In the genomic region with DNA sequence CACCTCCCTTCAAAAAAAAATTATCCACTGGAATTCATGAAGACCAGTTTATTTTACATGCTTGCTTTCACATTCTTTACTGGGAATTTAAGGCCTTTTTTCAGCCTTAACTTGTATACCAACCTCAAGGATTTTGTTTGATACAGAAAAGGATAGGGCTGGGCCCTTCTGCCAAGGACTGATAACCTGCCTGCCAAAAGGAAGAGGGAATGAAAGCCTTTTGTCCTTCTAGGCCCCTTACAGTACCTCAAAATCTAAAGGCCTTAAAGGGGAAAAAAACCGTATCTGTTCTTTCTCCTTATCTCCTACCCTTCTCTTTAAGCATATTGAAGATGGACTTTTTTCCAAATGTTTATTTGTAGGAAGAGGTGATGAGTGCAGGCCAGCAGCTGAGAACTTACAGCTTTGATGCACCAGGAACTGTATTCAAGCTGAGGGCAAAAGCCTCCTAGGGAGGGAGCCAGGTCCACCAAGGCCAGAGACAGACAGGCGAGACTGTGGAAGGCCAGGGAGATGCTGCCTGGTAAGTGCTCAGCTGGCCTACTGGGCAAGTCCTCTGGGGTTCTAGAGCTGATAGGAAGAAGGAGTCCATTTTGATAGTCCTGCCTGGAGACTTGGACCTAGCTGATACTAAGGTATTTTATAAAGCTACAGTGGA, we compare ENCODE assay signal across 15 cellular contexts. TPM values are rescaled to one million over a fixed set of nuclear protein-coding genes. Genes with fewer than 3 reads are reported as not detected.
DNase-seq lines count a peak whose midpoint lies in the region; ATAC-seq and TF ChIP-seq lines count a peak whose summit lies in the region.
"Had no signal": no experiment of that assay in that cellular context is flagged by ENCODE, and none has a peak within 500 bp of the region (broad histone marks: within the 10 kb centered on the region; RNA-seq: fewer than 3 reads in every experiment).

No MANE protein-coding gene starts in this region.

- no peak overlapping the region for H3K4me3 Mint-ChIP-seq in activated CD4-positive, alpha-beta T cell treated with anti-CD3 and anti-CD28 coated beads, Interleukin-2, amount 10 ng/mL, durations not matched to agents 7 days and 5 days
- H3K4me3 Mint-ChIP-seq: activated naive CD4-positive, alpha-beta T cell treated with anti-CD3 and anti-CD28 coated beads for 36 hours had no signal

- POLR2A ChIA-PET in activated CD4-positive, alpha-beta T cell treated with anti-CD3 and anti-CD28 coated beads, Interleukin-2, amount 10 ng/mL, durations not matched to agents 7 days and 5 days (lab: Charles Lee) = no interaction called here

- no peak for TF ChIP-seq CTCF in HL-60 (IDR thresholded peaks at IDR 0.05; ENCODE audit: insufficient read depth, low read length)

- H3K27ac Mint-ChIP-seq in activated CD4-positive, alpha-beta T cell treated with anti-CD3 and anti-CD28 coated beads, Interleukin-2, amount 10 ng/mL, durations not matched to agents 7 days and 5 days = peak overlapping the region; percentile 2
- H3K27ac Mint-ChIP-seq: activated naive CD4-positive, alpha-beta T cell treated with anti-CD3 and anti-CD28 coated beads for 36 hours had no signal

- intact Hi-C loops in sciatic nerve (cut with DNase I) = no loop called here

- ATAC-seq in sciatic nerve = no peak
- no peak for ATAC-seq in GM19324 (IDR thresholded peaks at IDR 0.05; ENCODE audit: low FRiP score, unreplicated experiment)

- H3K4me1 Mint-ChIP-seq in activated CD4-positive, alpha-beta T cell treated with anti-CD3 and anti-CD28 coated beads, Interleukin-2, amount 10 ng/mL, durations not matched to agents 7 days and 5 days = peaks cover 36% of the 10 kb centered on the region

- 0 out of 2 replicates have a peak overlapping the region, but pooled peaks have one; percentile 3 for H3K27ac ChIP-seq in HL-60 (replicated peaks)
- H3K27ac ChIP-seq in cingulate gyrus (ENCODE audit: low read depth, low read length) = peak overlapping the region; percentile 14
- H3K27ac ChIP-seq: C4-2B had no signal

- no peaks in the 10 kb centered on the region for H3K27me3 Mint-ChIP-seq in activated CD4-positive, alpha-beta T cell treated with anti-CD3 and anti-CD28 coated beads, Interleukin-2, amount 10 ng/mL, durations not matched to agents 7 days and 5 days

- H3K9me3 Mint-ChIP-seq in activated CD4-positive, alpha-beta T cell treated with anti-CD3 and anti-CD28 coated beads, Interleukin-2, amount 10 ng/mL, durations not matched to agents 7 days and 5 days = no peaks in the 10 kb centered on the region
- H3K9me3 Mint-ChIP-seq: activated naive CD4-positive, alpha-beta T cell treated with anti-CD3 and anti-CD28 coated beads for 36 hours had no signal

- CTCF ChIA-PET in activated CD4-positive, alpha-beta T cell treated with anti-CD3 and anti-CD28 coated beads, Interleukin-2, amount 10 ng/mL, durations not matched to agents 7 days and 5 days (lab: Charles Lee) = interaction anchor here (0.6 kb wide), 1 partner anchor 16 kb away, joined by 3 read pairs; no protein-coding TSS in a partner anchor

- no peak for DNase-seq in activated CD4-positive, alpha-beta T cell treated with anti-CD3 and anti-CD28 coated beads, Interleukin-2, amount 10 ng/mL, durations not matched to agents 7 days and 5 days
- no peak for DNase-seq in activated CD4-positive, alpha-beta T cell treated with anti-CD3 and anti-CD28 coated beads for 48 hours
- DNase-seq in HL-60 (ENCODE audit: low read depth in 1 of 2, low spot score in 1 of 2) (no peak), sciatic nerve (ENCODE audit: low spot score) (peak; percentile 3), iPS-NIHi11 (ENCODE audit: low spot score) (no peak), epidermal melanocyte (ENCODE audit: insufficient read length, low spot score) (no peak)
- DNase-seq: activated naive CD4-positive, alpha-beta T cell treated with anti-CD3 and anti-CD28 coated beads for 36 hours; foreskin melanocyte; HCEC 1CT; NCI-H1417 treated with DMSO at 0.1 percent for 48 hours; stimulated activated naive CD4-positive, alpha-beta T cell had no signal

- no peak overlapping the region for H3K4me3 ChIP-seq in HL-60 (replicated peaks; ENCODE audit: insufficient read depth, low read length)
- H3K4me3 ChIP-seq: skin epidermis had no signal

- H3K36me3 Mint-ChIP-seq in activated CD4-positive, alpha-beta T cell treated with anti-CD3 and anti-CD28 coated beads, Interleukin-2, amount 10 ng/mL, durations not matched to agents 7 days and 5 days (ENCODE audit: low read depth) = peaks cover 48% of the 10 kb centered on the region

- H3K27me3 ChIP-seq in HL-60 (ENCODE audit: insufficient read depth, poor library complexity, severe bottlenecking) = no peaks in the 10 kb centered on the region

RNA-seq across cellular contexts. Expression of a gene that starts 31.8 kb away (rescaled TPM):
- total RNA-seq in activated CD4-positive, alpha-beta T cell treated with anti-CD3 and anti-CD28 coated beads, Interleukin-2, amount 10 ng/mL, durations not matched to agents 7 days and 5 days = not detected
- total RNA-seq in sciatic nerve = 60.9 TPM
- total RNA-seq: activated naive CD4-positive, alpha-beta T cell treated with anti-CD3 and anti-CD28 coated beads for 36 hours had no signal

RNA-seq across cellular contexts. Expression of a gene that starts 39.8 kb away (rescaled TPM):
- 10 to 100 TPM; 78.7 to 84.7 TPM for total RNA-seq in activated CD4-positive, alpha-beta T cell treated with anti-CD3 and anti-CD28 coated beads, Interleukin-2, amount 10 ng/mL, durations not matched to agents 7 days and 5 days
- 45.3 TPM for total RNA-seq in sciatic nerve

Comparison
In these comparisons a context has a peak if more than half of its experiments do, and no peak if none do; other contexts are left out.
1. RNA of a gene that starts 31.8 kb away (total RNA-seq): 60.9 TPM in sciatic nerve (single experiment); not detected in activated CD4-positive, alpha-beta T cell treated with anti-CD3 and anti-CD28 coated beads, Interleukin-2, amount 10 ng/mL, durations not matched to agents 7 days and 5 days; every median in the first group is over 10 times any median in the second.